In genomic region chr3:78823434-78823833, GRCh38 we compare ENCODE assay signal across 1 cellular context.
TF ChIP-seq lines count a peak whose summit lies in the region.

No MANE protein-coding gene starts in this region.

TF ChIP-seq in HepG2, 621 proteins besides CTCF, POLR2A, EP300 and RAD21 (continued from another document):
- TF ChIP-seq TERF1 (CRISPR knock-in tag; IDR thresholded peaks at IDR 0.05) (no peak), U2AF1 (optimal IDR thresholded peaks at IDR 0.05; ENCODE audit: low read depth, low read length) (no peak), ZNF75D (CRISPR knock-in tag; IDR thresholded peaks at IDR 0.05; ENCODE audit: borderline replicate concordance) (no peak), PHF21A (CRISPR knock-in tag; IDR thresholded peaks at IDR 0.05) (no peak), AKAP8 (CRISPR knock-in tag; IDR thresholded peaks at IDR 0.05) (no peak), ZNF614 (CRISPR knock-in tag; IDR thresholded peaks at IDR 0.05; ENCODE audit: borderline replicate concordance) (no peak), NCOA2 (CRISPR knock-in tag; IDR thresholded peaks at IDR 0.05) (no peak), CREB1 (IDR thresholded peaks at IDR 0.05) (no peak), CREB1 (CRISPR knock-in tag; IDR thresholded peaks at IDR 0.05) (0 out of 2 replicates have a peak, but pooled peaks have one; percentile 43), ZMYM4 (CRISPR knock-in tag; IDR thresholded peaks at IDR 0.05) (peak; percentile 58; the same call in 1 of the 2 replicates), YEATS4 (CRISPR knock-in tag; IDR thresholded peaks at IDR 0.05; ENCODE audit: borderline replicate concordance) (no peak), MED1 (CRISPR knock-in tag; IDR thresholded peaks at IDR 0.05) (0 out of 2 replicates have a peak, but pooled peaks have one; percentile 16)
